Comparison of ENCODE assay signal across 23 cellular contexts in the genomic region with DNA sequence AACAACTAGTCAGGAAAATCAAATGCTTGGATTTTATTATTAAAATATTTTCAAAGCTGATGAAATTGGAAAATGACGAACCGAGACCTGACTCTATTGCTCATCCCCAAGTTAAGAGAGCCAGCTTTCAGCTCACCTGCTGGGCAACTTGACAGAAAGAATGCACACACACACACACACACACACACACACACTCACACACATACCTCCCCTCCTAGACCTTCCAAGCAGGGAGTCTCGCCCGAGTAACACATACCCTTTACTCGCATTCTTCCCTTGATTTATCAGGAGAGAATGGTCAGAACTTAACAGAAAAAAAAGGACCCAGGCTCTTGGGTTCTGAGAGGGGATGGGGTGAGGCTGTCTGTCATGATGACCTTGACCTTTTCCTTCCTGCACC. TPM values are rescaled to one million over a fixed set of nuclear protein-coding genes. Genes with fewer than 3 reads are reported as not detected.
"Had no signal": no experiment of that assay in that cellular context is flagged by ENCODE, and none has a peak within 500 bp of the region (broad histone marks: within the 10 kb centered on the region; RNA-seq: fewer than 3 reads in every experiment).

No MANE protein-coding gene starts in this region.

- H3K36me3 ChIP-seq: brain microvascular endothelial cell, gastrocnemius medialis, lower lobe of right lung had no signal

- ATAC-seq: gastrocnemius medialis, lower lobe of right lung had no signal

- H3K9me3 Mint-ChIP-seq: activated CD4-positive, alpha-beta memory T cell treated with anti-CD3 and anti-CD28 coated beads, Interleukin-2, amount 10 ng/mL, durations not matched to agents 7 days and 5 days; activated T-cell treated with anti-CD3 and anti-CD28 coated beads, Interleukin-2, amount 50 U/mL, for 24 hours; activated T-helper 2 cell treated with anti-CD3 and anti-CD28 coated beads, Interferon-gamma antibody, Interleukin-2, Interleukin-4, amounts not matched to agents 10 μg/mL and 5 μg/mL and 100 μg/mL, durations not matched to agents 14 hours and 24 hours and 36 hours; central memory CD8-positive, alpha-beta T cell; nephron progenitor cell; type B pancreatic cell had no signal

- DNase-seq: activated CD4-positive, alpha-beta memory T cell treated with anti-CD3 and anti-CD28 coated beads, Interleukin-2, amount 10 ng/mL, durations not matched to agents 7 days and 5 days; activated CD4-positive, alpha-beta T cell treated with anti-CD3 and anti-CD28 coated beads for 48 hours; activated naive CD4-positive, alpha-beta T cell treated with anti-CD3 and anti-CD28 coated beads, Interleukin-2, amount 50 U/mL, for 16 hours; activated T-cell treated with anti-CD3 and anti-CD28 coated beads, Interleukin-2, amount 50 U/mL, for 24 hours; brain microvascular endothelial cell; gastrocnemius medialis; kidney glomerular epithelial cell; lower lobe of right lung; nephron progenitor cell; occipital lobe; retina; stimulated activated CD4-positive, alpha-beta T cell treated with anti-CD3 and anti-CD28 coated beads, Interleukin-12 subunit alpha, Interleukin-12 subunit beta, amount 100 ng/mL, for 4 hours; stimulated activated CD4-positive, alpha-beta T cell treated with anti-CD3 and anti-CD28 coated beads, Interleukin-1b, Interleukin-23, amount 100 ng/mL, for 48 hours; stimulated activated CD8-positive, alpha-beta memory T cell treated with anti-CD3 and anti-CD28 coated beads, Interleukin-4, amount 100 ng/mL, for 48 hours; stimulated activated naive CD4-positive, alpha-beta T cell; SW 1271 had no signal

- H3K4me3 ChIP-seq: coronary artery, gastrocnemius medialis, lower lobe of right lung had no signal

- H3K27ac Mint-ChIP-seq: activated CD4-positive, alpha-beta memory T cell treated with anti-CD3 and anti-CD28 coated beads, Interleukin-2, amount 10 ng/mL, durations not matched to agents 7 days and 5 days; activated T-cell treated with anti-CD3 and anti-CD28 coated beads, Interleukin-2, amount 50 U/mL, for 24 hours; activated T-helper 2 cell treated with anti-CD3 and anti-CD28 coated beads, Interferon-gamma antibody, Interleukin-2, Interleukin-4, amounts not matched to agents 10 μg/mL and 5 μg/mL and 100 μg/mL, durations not matched to agents 14 hours and 24 hours and 36 hours; nephron progenitor cell had no signal

- H3K9me3 ChIP-seq: gastrocnemius medialis, lower lobe of right lung had no signal

- H3K4me3 Mint-ChIP-seq: activated CD4-positive, alpha-beta memory T cell treated with anti-CD3 and anti-CD28 coated beads, Interleukin-2, amount 10 ng/mL, durations not matched to agents 7 days and 5 days; activated T-cell treated with anti-CD3 and anti-CD28 coated beads, Interleukin-2, amount 50 U/mL, for 24 hours; central memory CD8-positive, alpha-beta T cell; nephron progenitor cell; type B pancreatic cell had no signal

- H3K27me3 ChIP-seq: brain microvascular endothelial cell had no signal

- H3K4me1 ChIP-seq: gastrocnemius medialis had no signal

- H3K27ac ChIP-seq: brain microvascular endothelial cell, coronary artery, gastrocnemius medialis, lower lobe of right lung had no signal

RNA-seq across cellular contexts. Expression of a gene that starts 19.1 kb away (rescaled TPM):
- total RNA-seq: activated CD4-positive, alpha-beta memory T cell treated with anti-CD3 and anti-CD28 coated beads, Interleukin-2, amount 10 ng/mL, durations not matched to agents 7 days and 5 days; activated T-helper 2 cell treated with anti-CD3 and anti-CD28 coated beads, Interferon-gamma antibody, Interleukin-2, Interleukin-4, amounts not matched to agents 10 μg/mL and 5 μg/mL and 100 μg/mL, durations not matched to agents 14 hours and 24 hours and 36 hours; gastrocnemius medialis; myocyte; posterior vena cava; T-helper 2 cell treated with Interferon-gamma antibody and Interleukin-4, amounts not matched to agents 100 ng/mL and 5 ng/mL, for 36 hours had no signal
